In genomic region chr11:2234963-2235362, GRCh38 we compare ENCODE assay signal across 28 cellular contexts. TPM values are rescaled to one million over a fixed set of nuclear protein-coding genes. Genes with fewer than 3 reads are reported as not detected.
A peak's percentile ranks its signal among the peaks of the same experiment; 100 is the strongest.
DNase-seq lines count a peak whose midpoint lies in the region; ATAC-seq, FAIRE-seq and TF ChIP-seq lines count a peak whose summit lies in the region.
"Had no signal": no experiment of that assay in that cellular context is flagged by ENCODE, and none has a peak within 500 bp of the region (broad histone marks: within the 10 kb centered on the region; RNA-seq: fewer than 3 reads in every experiment).

No MANE protein-coding gene starts in this region.

- H3K27ac ChIP-seq in liver (ENCODE audit: low read depth in 1 of 2, low read length in 2 of 2) (peak overlapping the region; percentile 25 to 66), HepG2 (ENCODE audit: extremely low read length, insufficient read depth, low read length) (no peak overlapping the region), neuronal stem cell (replicated peaks; ENCODE audit: low read length) (no peak overlapping the region)
- H3K27ac ChIP-seq: C4-2B, SJSA1 had no signal

- peak overlapping the region; percentile 76 for H2BK12ac ChIP-seq in neuronal stem cell (ENCODE audit: low read length)

- no peak overlapping the region for H3K4ac ChIP-seq in neuronal stem cell (ENCODE audit: low read length)

- WGBS in liver: 65% methylated on average over 10 of the region's 10 CpGs
- 30% methylated on average over 7 of the region's 10 CpGs for WGBS in HepG2 (ENCODE audit: low lambda C conversion rate)
- no CpG with 5 or more reads among the region's 10 CpGs for WGBS in neuronal stem cell (ENCODE audit: extremely low coverage in 2 of 2, insufficient read length in 2 of 2, insufficient replicate concordance in 1 of 2), 2 donors

- H3K9me3 ChIP-seq in liver (ENCODE audit: control insufficient read depth in 4 of 4, low read length in 3 of 4) (peaks cover 0 to 6% (median 0%) of the 10 kb centered on the region in 4 donors), HepG2 (ENCODE audit: low read length) (no peaks in the 10 kb centered on the region), neuronal stem cell (replicated peaks in 1 of 2; ENCODE audit: control insufficient read depth in 2 of 2, insufficient read depth in 1 of 2, low read depth in 1 of 2, low read length in 2 of 2) (peaks cover 0 to 2% of the 10 kb centered on the region in 2 donors)

- H3K4me2 ChIP-seq in HepG2 (ENCODE audit: low read depth, low read length) (no peak overlapping the region), neuronal stem cell (ENCODE audit: insufficient read depth, low read length, poor library complexity, severe bottlenecking) (no peak overlapping the region)

- H3K14ac ChIP-seq in neuronal stem cell (ENCODE audit: low read length): no peak overlapping the region

- DNase-seq in HepG2 (ENCODE audit: low spot score): no peak
- no peak for DNase-seq in left lobe of liver (ENCODE audit: low spot score)
- no peak for DNase-seq in neuronal stem cell (ENCODE audit: low spot score)
- DNase-seq in NCI-H2029 (lab: John Stamatoyannopoulos, UW): no peak
- DNase-seq in HPDE6-E6E7 (ENCODE audit: extremely low spot score): no peak
- DNase-seq: 8988T; AML-193; Calu3; CD8-positive, alpha-beta memory T cell; DMS153; GOT3; Karpas-422; MV-4-11; NCI-H1105 treated with DMSO at 0.1 percent for 48 hours; NCI-H2081; NCI-H2171; NCI-H345; NCI-H524; OCI-M1 had no signal

- H2AFZ ChIP-seq in HepG2 (ENCODE audit: low read length): no peak overlapping the region
- H2AFZ ChIP-seq in neuronal stem cell (ENCODE audit: low read length): peak overlapping the region; percentile 59

- no peaks in the 10 kb centered on the region for H4K20me1 ChIP-seq in HepG2 (ENCODE audit: insufficient read depth, low read length)

- no peak for TF ChIP-seq POLR2A in HepG2 (IDR thresholded peaks at IDR 0.05; ENCODE audit: insufficient read depth in 1 of 2, low read depth in 2 of 2, low read length in 2 of 2)

- peaks cover 0 to 3% (median 0%) of the 10 kb centered on the region in 4 donors for H3K27me3 ChIP-seq in liver (ENCODE audit: control insufficient read depth in 4 of 4, insufficient read depth in 4 of 4, low read length in 3 of 4)
- peaks cover 5 to 30% of the 10 kb centered on the region in 2 experiments; a peak in 4 of 5 replicates for H3K27me3 ChIP-seq in HepG2 (ENCODE audit: control insufficient read depth in 1 of 2, insufficient read depth in 2 of 2, low read length in 2 of 2)
- H3K27me3 ChIP-seq in neuronal stem cell (ENCODE audit: control insufficient read depth in 3 of 3, insufficient read depth in 3 of 3, low read depth in 1 of 3, low read length in 3 of 3): peaks cover 0 to 2% (median 0%) of the 10 kb centered on the region in 3 experiments

- no peaks in the 10 kb centered on the region for H3K79me2 ChIP-seq in HepG2 (ENCODE audit: insufficient read depth, low read length)

- H2AK5ac ChIP-seq in neuronal stem cell (ENCODE audit: low read depth, low read length): no peak overlapping the region

- FAIRE-seq in HepG2 (lab: Jason Lieb, UNC): no peak
- FAIRE-seq: GM12891 had no signal

- no peaks in the 10 kb centered on the region for H3K79me1 ChIP-seq in neuronal stem cell (ENCODE audit: low read depth, low read length)

- no peak overlapping the region for H2BK120ac ChIP-seq in neuronal stem cell (ENCODE audit: low read depth, low read length)

- H3K18ac ChIP-seq in neuronal stem cell (ENCODE audit: low read length): peak overlapping the region; percentile 72

- TF ChIP-seq RAD21 in liver (IDR thresholded peaks at IDR 0.05) (no peak), HepG2 (CRISPR knock-in tag; IDR thresholded peaks at IDR 0.05) (no peak)

- H3K4me3 ChIP-seq in liver (ENCODE audit: low read depth in 1 of 3, low read length in 3 of 3) (no peak overlapping the region), HepG2 (replicated peaks in 1 of 3; ENCODE audit: insufficient read depth in 1 of 3, low read depth in 2 of 3, low read length in 3 of 3) (no peak overlapping the region), neuronal stem cell (ENCODE audit: low read length in 2 of 2) (no peak overlapping the region)
- H3K4me3 ChIP-seq: SJSA1 had no signal

- no peak overlapping the region for H2BK15ac ChIP-seq in neuronal stem cell (ENCODE audit: low read length)

- BruUV-seq in HepG2 (replicated peaks; lab: Mats Ljungman, UMichigan): no TSS peak

- no peak for ATAC-seq in HepG2
- peak; percentile 69 for ATAC-seq in left lobe of liver
- ATAC-seq in GM18861 (IDR thresholded peaks at IDR 0.05; ENCODE audit: unreplicated experiment): no peak
- ATAC-seq in GM18909 (IDR thresholded peaks at IDR 0.05; ENCODE audit: poor library complexity, unreplicated experiment): no peak
- ATAC-seq: Right ventricle myocardium inferior had no signal

- H3K36me3 ChIP-seq in liver (ENCODE audit: control insufficient read depth in 4 of 4, insufficient read depth in 3 of 4, low read depth in 1 of 4, low read length in 3 of 4) (no peaks in the 10 kb centered on the region), HepG2 (replicated peaks in 1 of 2; ENCODE audit: control insufficient read depth in 1 of 2, insufficient read depth in 2 of 2, low read length in 2 of 2) (no peaks in the 10 kb centered on the region), neuronal stem cell (replicated peaks in 1 of 2; ENCODE audit: control insufficient read depth in 2 of 2, insufficient read depth in 2 of 2, low read length in 2 of 2) (no peaks in the 10 kb centered on the region)
- H3K36me3 ChIP-seq: SJSA1 had no signal

- in situ Hi-C loops in HepG2 (cut with HindIII; ENCODE audit: extremely low pct_ligation_motif_present, low pct_unique_long_range_greater_than_20kb): no loop called here

- H4K8ac ChIP-seq in neuronal stem cell (ENCODE audit: low read depth, low read length): no peak overlapping the region

- H3K4me1 ChIP-seq in liver (ENCODE audit: control insufficient read depth in 4 of 4, insufficient read depth in 4 of 4, low read length in 3 of 4) (no peaks in the 10 kb centered on the region), HepG2 (ENCODE audit: insufficient read depth, low read length) (no peaks in the 10 kb centered on the region), neuronal stem cell (ENCODE audit: control insufficient read depth in 2 of 2, insufficient read depth in 1 of 2, low read depth in 1 of 2, low read length in 2 of 2) (peaks cover 0 to 10% of the 10 kb centered on the region in 2 donors)
- H3K4me1 ChIP-seq: SJSA1 had no signal

- H2BK5ac ChIP-seq in neuronal stem cell (ENCODE audit: low read length): no peak overlapping the region

- POLR2A ChIA-PET in HepG2 (lab: Yijun Ruan, JAX): no interaction called here

- H4K91ac ChIP-seq in neuronal stem cell (ENCODE audit: low read depth, low read length, poor library complexity): no peak overlapping the region

- no peak for TF ChIP-seq CTCF in liver (IDR thresholded peaks at IDR 0.05; ENCODE audit: low read depth, low read length, missing input control)
- TF ChIP-seq CTCF in HepG2 (CRISPR knock-in tag; IDR thresholded peaks at IDR 0.05): no peak

- H3K23ac ChIP-seq in neuronal stem cell (ENCODE audit: low read depth, low read length, poor library complexity): no peak overlapping the region

- H3K9ac ChIP-seq in liver (ENCODE audit: low read depth in 1 of 2, low read length in 2 of 2) (no peak overlapping the region), HepG2 (ENCODE audit: insufficient read depth, low read depth, low read length) (no peak overlapping the region), neuronal stem cell (ENCODE audit: low read depth, low read length, poor library complexity) (no peak overlapping the region)

- intact Hi-C loops in HepG2 (cut with micrococcal nuclease; ENCODE audit: unreplicated experiment): no loop called here

- CTCF ChIA-PET in HepG2 (lab: Yijun Ruan, JAX; ENCODE audit: low intra/inter-chr PET ratio, low total read pairs): no interaction called here

- no peak for TF ChIP-seq EP300 in HepG2 (IDR thresholded peaks at IDR 0.05; ENCODE audit: low read depth in 2 of 2, low read length in 2 of 2)
- no peak for TF ChIP-seq EP300 in HepG2 (CRISPR knock-in tag; IDR thresholded peaks at IDR 0.05; ENCODE audit: borderline replicate concordance)

TF ChIP-seq in liver, 16 proteins besides CTCF, POLR2A, EP300 and RAD21 (continues in another document):
- TF ChIP-seq RXRA (IDR thresholded peaks at IDR 0.05): peak; percentile 48 to 62
- TF ChIP-seq TAF1 (conservative IDR thresholded peaks at IDR 0.05): no peak
- no peak for TF ChIP-seq SP1 (IDR thresholded peaks at IDR 0.05)
- TF ChIP-seq GABPA (IDR thresholded peaks at IDR 0.05 in 1 of 2, conservative IDR thresholded peaks at IDR 0.05 in 1 of 2): no peak

TF ChIP-seq in HepG2, 621 proteins besides CTCF, POLR2A, EP300 and RAD21 (continues in another document):
- TF ChIP-seq NAIF1 (CRISPR knock-in tag; IDR thresholded peaks at IDR 0.05; ENCODE audit: borderline replicate concordance): no peak
- TF ChIP-seq CBX1 (IDR thresholded peaks at IDR 0.05; ENCODE audit: low read depth): no peak
- TF ChIP-seq NKX3-1 (CRISPR knock-in tag; IDR thresholded peaks at IDR 0.05): no peak

RNA-seq across cellular contexts. Expression of gene ASCL2, which starts 35.4 kb away (rescaled TPM):
- under 1 TPM; 0.17 to 0.47 TPM for total RNA-seq in liver
- under 1 TPM; 0.29 to 0.36 TPM for polyA plus RNA-seq in liver
- 0.07 TPM in 1 of 2 replicates, not detected in the other for total RNA-seq in HepG2 (2016; rRNA removed; fragmentation: Illumina TruSeq; extraction: Trizol)
- not detected in 2 replicates for total RNA-seq in HepG2 (2016; cell fraction: cytosol; rRNA removed; fragmentation: Illumina TruSeq; extraction: Trizol; ENCODE audit: low read depth)
- total RNA-seq in HepG2 (2016; cell fraction: insoluble cytoplasmic fraction; rRNA removed; fragmentation: Illumina TruSeq; extraction: Trizol): 0.09 TPM in 1 of 2 replicates, not detected in the other
- total RNA-seq in HepG2 (2016; cell fraction: membrane; rRNA removed; fragmentation: Illumina TruSeq; extraction: Trizol): 0.09 and 0.14 TPM in 2 replicates
- not detected in 2 replicates for total RNA-seq in HepG2 (2016; cell fraction: nucleus; rRNA removed; fragmentation: Illumina TruSeq; extraction: Trizol)
- not detected in 2 replicates for polyA plus RNA-seq in HepG2 (2011; rRNA removed)
- not detected in 2 replicates for polyA plus RNA-seq in HepG2 (2011; cell fraction: cytosol; rRNA removed)
- not detected in 2 replicates for polyA plus RNA-seq in HepG2 (2011; cell fraction: nucleus; rRNA removed)
- polyA plus RNA-seq in HepG2 (2012): not detected in 2 replicates
- polyA plus RNA-seq in HepG2 (2016; cell fraction: cytosol; fragmentation: Illumina TruSeq; extraction: Trizol; ENCODE audit: low read depth): not detected in 2 replicates
- 0.13 TPM in 1 of 2 replicates, not detected in the other for polyA plus RNA-seq in HepG2 (2016; cell fraction: insoluble cytoplasmic fraction; fragmentation: Illumina TruSeq; extraction: Trizol; ENCODE audit: low read depth)
- polyA plus RNA-seq in HepG2 (2016; cell fraction: membrane; fragmentation: Illumina TruSeq; extraction: Trizol; ENCODE audit: low read depth): not detected in 2 replicates
- not detected in 2 replicates for polyA plus RNA-seq in HepG2 (2016; cell fraction: nucleus; fragmentation: Illumina TruSeq; extraction: Trizol; ENCODE audit: insufficient read depth, low read depth)
- polyA minus RNA-seq in HepG2 (2011; rRNA and poly(A)+ RNA removed; ENCODE audit: low replicate concordance): not detected in 2 replicates
- polyA minus RNA-seq in HepG2 (2011; cell fraction: cytosol; rRNA and poly(A)+ RNA removed): not detected in 2 replicates
- not detected in 2 replicates for polyA minus RNA-seq in HepG2 (2011; cell fraction: nucleus; rRNA and poly(A)+ RNA removed)
- 0.83 TPM for total RNA-seq in left lobe of liver
- 0.07 TPM for polyA plus RNA-seq in neuronal stem cell (2013, experiment 1 of 2)
- polyA plus RNA-seq in neuronal stem cell (2013, experiment 2 of 2): 0.06 TPM
- total RNA-seq: Calu3, G401, M059J, SJSA1 had no signal

Comparison
In these comparisons a context has a peak if more than half of its experiments do, and no peak if none do; other contexts are left out.
1. H3K27ac ChIP-seq: peak in liver (2 of 2); none in HepG2 (single experiment) and neuronal stem cell (single experiment).